Comparison of ENCODE assay signal across 16 cellular contexts in the genomic region with DNA sequence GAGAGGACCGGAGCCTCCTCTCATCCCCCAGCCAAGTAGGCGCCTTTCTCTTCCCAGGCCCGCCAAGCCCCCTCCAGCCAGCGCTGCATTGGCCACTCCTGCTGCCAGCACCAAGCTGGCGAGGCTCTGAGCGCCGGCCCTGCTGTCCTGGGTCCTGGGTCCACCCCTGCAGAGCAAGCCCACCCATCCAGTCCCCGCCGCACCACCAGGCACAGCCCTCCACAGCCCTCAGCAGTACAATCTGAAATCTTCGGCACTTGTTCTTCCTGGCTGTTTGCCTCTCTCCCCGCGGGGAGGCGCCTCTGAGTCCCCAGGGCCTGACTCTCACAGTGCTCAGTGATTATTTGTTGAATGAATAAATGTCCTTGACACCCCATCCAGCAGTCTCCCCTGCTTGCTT.
"Had no signal": no experiment of that assay in that cellular context is flagged by ENCODE, and none has a peak within 500 bp of the region (broad histone marks: within the 10 kb centered on the region; RNA-seq: fewer than 3 reads in every experiment).

No MANE protein-coding gene starts in this region.

- H3K27me3 ChIP-seq: left lung, testis had no signal

- H3K4me3 ChIP-seq: heart left ventricle, left lung, testis had no signal

- H3K27ac ChIP-seq: heart left ventricle, left lung, testis had no signal

- H3K4me1 Mint-ChIP-seq: memory B cell; nephron; stimulated activated naive CD8-positive, alpha-beta T cell treated with anti-CD3 and anti-CD28 coated beads, Interleukin-15, amount 100 ng/mL, for 72 hours had no signal

- H3K36me3 Mint-ChIP-seq: activated naive CD8-positive, alpha-beta T cell; memory B cell had no signal

- FAIRE-seq: bronchial epithelial cell, frontal cortex had no signal

- H3K27ac Mint-ChIP-seq: activated naive CD8-positive, alpha-beta T cell; activated T-cell treated with anti-CD3 and anti-CD28 coated beads, Interleukin-2, amount 50 U/mL, for 24 hours; memory B cell; nephron; stimulated activated naive CD8-positive, alpha-beta T cell treated with anti-CD3 and anti-CD28 coated beads, Interleukin-15, amount 100 ng/mL, for 72 hours; T-helper 17 cell had no signal

- H3K9me3 ChIP-seq: heart left ventricle, left lung, testis had no signal

- H3K36me3 ChIP-seq: heart left ventricle, left lung had no signal

- ATAC-seq: heart left ventricle; left lung; stimulated activated naive CD8-positive, alpha-beta T cell treated with anti-CD3 and anti-CD28 coated beads, Interleukin-15, amount 100 ng/mL, for 72 hours; T-helper 17 cell had no signal

- DNase-seq: activated CD4-positive, alpha-beta T cell treated with anti-CD3 and anti-CD28 coated beads, Interleukin-2, amount 50 U/mL, for 4 hours; activated gamma-delta T cell; activated T-cell treated with anti-CD3 and anti-CD28 coated beads, Interleukin-2, amount 50 U/mL, for 24 hours; anterior cingulate cortex; heart left ventricle; left lung; stimulated activated CD4-positive, alpha-beta T cell treated with anti-CD3 and anti-CD28 coated beads, Interleukin-2, amount 100 ng/mL, for 48 hours; stimulated activated CD8-positive, alpha-beta memory T cell treated with anti-CD3 and anti-CD28 coated beads, Interleukin-4, amount 100 ng/mL, for 48 hours; stimulated activated naive CD8-positive, alpha-beta T cell treated with anti-CD3 and anti-CD28 coated beads, Interleukin-15, amount 100 ng/mL, for 72 hours; T-helper 17 cell; testis had no signal

- H3K4me3 Mint-ChIP-seq: activated naive CD8-positive, alpha-beta T cell; activated T-cell treated with anti-CD3 and anti-CD28 coated beads, Interleukin-2, amount 50 U/mL, for 24 hours; memory B cell; nephron; stimulated activated naive CD8-positive, alpha-beta T cell treated with anti-CD3 and anti-CD28 coated beads, Interleukin-15, amount 100 ng/mL, for 72 hours; T-helper 17 cell had no signal

- H3K4me1 ChIP-seq: heart left ventricle, left lung, testis had no signal

- H3K9me3 Mint-ChIP-seq: activated T-cell treated with anti-CD3 and anti-CD28 coated beads, Interleukin-2, amount 50 U/mL, for 24 hours; memory B cell had no signal

- H3K27me3 Mint-ChIP-seq: stimulated activated naive CD8-positive, alpha-beta T cell treated with anti-CD3 and anti-CD28 coated beads, Interleukin-15, amount 100 ng/mL, for 72 hours had no signal
